8 cellular contexts compared by ENCODE assay signal in the genomic region with DNA sequence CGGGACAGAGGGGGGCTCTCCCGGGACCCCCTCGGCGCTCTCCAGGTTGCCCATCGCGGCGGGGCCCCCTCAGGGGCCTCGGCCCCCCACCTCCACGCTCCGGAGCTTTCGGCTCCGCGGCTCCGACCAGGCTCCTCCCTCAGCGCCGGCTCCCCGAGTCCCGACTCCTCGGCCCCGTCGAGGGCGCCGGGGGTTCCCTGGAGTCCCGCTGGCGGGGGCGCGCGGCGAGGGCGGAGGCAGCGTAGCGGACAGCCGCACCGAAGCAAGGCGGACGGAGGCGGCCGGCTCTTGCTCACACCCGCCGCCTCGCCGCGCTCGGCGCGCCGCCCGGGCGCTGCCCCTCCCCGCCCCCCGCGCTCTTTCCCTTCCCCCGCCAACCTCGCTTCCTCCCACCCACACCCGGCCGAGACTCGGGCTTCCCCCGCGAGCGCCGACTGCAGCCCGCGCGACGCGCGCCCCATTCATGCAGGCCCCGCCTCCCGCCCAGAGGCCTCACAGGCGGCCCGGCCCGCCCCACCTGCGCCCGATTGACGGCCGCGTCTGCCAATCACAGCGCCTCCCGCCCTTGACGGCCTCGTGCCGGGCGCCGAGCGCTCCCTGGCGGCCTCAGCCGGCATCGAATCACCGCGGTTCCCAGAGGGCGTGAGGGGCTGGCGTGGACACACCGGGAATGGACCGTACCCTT. TPM values are rescaled to one million over a fixed set of nuclear protein-coding genes. Genes with fewer than 3 reads are reported as not detected.
DNase-seq lines count a peak whose midpoint lies in the region; ATAC-seq and TF ChIP-seq lines count a peak whose summit lies in the region.

A gene with protein sequence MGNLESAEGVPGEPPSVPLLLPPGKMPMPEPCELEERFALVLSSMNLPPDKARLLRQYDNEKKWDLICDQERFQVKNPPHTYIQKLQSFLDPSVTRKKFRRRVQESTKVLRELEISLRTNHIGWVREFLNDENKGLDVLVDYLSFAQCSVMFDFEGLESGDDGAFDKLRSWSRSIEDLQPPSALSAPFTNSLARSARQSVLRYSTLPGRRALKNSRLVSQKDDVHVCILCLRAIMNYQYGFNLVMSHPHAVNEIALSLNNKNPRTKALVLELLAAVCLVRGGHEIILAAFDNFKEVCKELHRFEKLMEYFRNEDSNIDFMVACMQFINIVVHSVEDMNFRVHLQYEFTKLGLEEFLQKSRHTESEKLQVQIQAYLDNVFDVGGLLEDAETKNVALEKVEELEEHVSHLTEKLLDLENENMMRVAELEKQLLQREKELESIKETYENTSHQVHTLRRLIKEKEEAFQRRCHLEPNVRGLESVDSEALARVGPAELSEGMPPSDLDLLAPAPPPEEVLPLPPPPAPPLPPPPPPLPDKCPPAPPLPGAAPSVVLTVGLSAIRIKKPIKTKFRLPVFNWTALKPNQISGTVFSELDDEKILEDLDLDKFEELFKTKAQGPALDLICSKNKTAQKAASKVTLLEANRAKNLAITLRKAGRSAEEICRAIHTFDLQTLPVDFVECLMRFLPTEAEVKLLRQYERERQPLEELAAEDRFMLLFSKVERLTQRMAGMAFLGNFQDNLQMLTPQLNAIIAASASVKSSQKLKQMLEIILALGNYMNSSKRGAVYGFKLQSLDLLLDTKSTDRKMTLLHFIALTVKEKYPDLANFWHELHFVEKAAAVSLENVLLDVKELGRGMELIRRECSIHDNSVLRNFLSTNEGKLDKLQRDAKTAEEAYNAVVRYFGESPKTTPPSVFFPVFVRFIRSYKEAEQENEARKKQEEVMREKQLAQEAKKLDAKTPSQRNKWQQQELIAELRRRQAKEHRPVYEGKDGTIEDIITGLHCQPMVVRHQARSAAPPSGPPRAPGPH (minus strand): TSS at position 279 of the 685 bp plus-strand sequence. CDS start 225 bp downstream, at position 54.

- no peaks in the 10 kb centered on the region for H3K36me3 Mint-ChIP-seq in CD4-positive, CD25-positive, alpha-beta regulatory T cell

- peak; percentile 95 to 97 for ATAC-seq in CD4-positive, CD25-positive, alpha-beta regulatory T cell (ENCODE audit: low read depth in 2 of 2)
- ATAC-seq in GM19397 (IDR thresholded peaks at IDR 0.05; ENCODE audit: unreplicated experiment), result peak; percentile 88
- peak; percentile 56 for ATAC-seq in HG03565 (IDR thresholded peaks at IDR 0.05; ENCODE audit: unreplicated experiment)

- TF ChIP-seq CTCF in lower leg skin (IDR thresholded peaks at IDR 0.05), result peak in 2 of 3 donors; percentile 61 to 95

- H3K27me3 Mint-ChIP-seq in CD4-positive, CD25-positive, alpha-beta regulatory T cell, result peaks cover 15% of the 10 kb centered on the region

- no peak for TF ChIP-seq POLR2A in lower leg skin (IDR thresholded peaks at IDR 0.05)

- H3K9me3 Mint-ChIP-seq in CD4-positive, CD25-positive, alpha-beta regulatory T cell, result no peaks in the 10 kb centered on the region

- peaks cover 18% of the 10 kb centered on the region for H3K27me3 ChIP-seq in CD4-positive, CD25-positive, alpha-beta regulatory T cell (ENCODE audit: control insufficient read depth, insufficient read depth, low read length)

- H3K27ac ChIP-seq in CD4-positive, CD25-positive, alpha-beta regulatory T cell (ENCODE audit: insufficient read depth, low read length, poor library complexity, severe bottlenecking), result peak within 1 kb of the TSS; percentile 74

- no peaks in the 10 kb centered on the region for H3K36me3 ChIP-seq in CD4-positive, CD25-positive, alpha-beta regulatory T cell (ENCODE audit: control insufficient read depth, insufficient read depth, low read length)

- H3K4me1 Mint-ChIP-seq in CD4-positive, CD25-positive, alpha-beta regulatory T cell, result peaks cover 7 to 46% (median 38%) of the 10 kb centered on the region in 4 donors

- peaks cover 41% of the 10 kb centered on the region for H3K4me1 ChIP-seq in CD4-positive, CD25-positive, alpha-beta regulatory T cell (ENCODE audit: control insufficient read depth, insufficient read depth, low read length, poor library complexity, severe bottlenecking)

- H3K4me3 ChIP-seq in CD4-positive, CD25-positive, alpha-beta regulatory T cell (ENCODE audit: low read depth, low read length), result peak within 1 kb of the TSS; percentile 76
- peak within 1 kb of the TSS; percentile 43 for H3K4me3 ChIP-seq in lower leg skin (ENCODE audit: low read depth, poor library complexity, severe bottlenecking)

- H3K27ac Mint-ChIP-seq in CD4-positive, CD25-positive, alpha-beta regulatory T cell, result peak within 1 kb of the TSS; percentile 89 to 97 (median 92)

- WGBS in lower leg skin, 2 donors, result 1 to 2% methylated on average over 37 to 43 of the region's 94 CpGs

- intact Hi-C loops in lower leg skin (cut with DNase I; ENCODE audit: low total_unique reads), result loop anchor here (5.0 kb wide), 1 partner anchor 65 kb away; no protein-coding TSS in a partner anchor

- H3K4me3 Mint-ChIP-seq in CD4-positive, CD25-positive, alpha-beta regulatory T cell, result peak within 1 kb of the TSS; percentile 82 to 96 (median 92)

- H3K9me3 ChIP-seq in CD4-positive, CD25-positive, alpha-beta regulatory T cell (ENCODE audit: control insufficient read depth in 2 of 2, low read length in 2 of 2), result no peaks in the 10 kb centered on the region

- peak; percentile 98 for DNase-seq in CD4-positive, CD25-positive, alpha-beta regulatory T cell
- DNase-seq in NCI-H748 treated with DMSO at 0.1 percent for 48 hours (lab: John Stamatoyannopoulos, UW) (peak; percentile 81), dermis microvascular lymphatic vessel endothelial cell (ENCODE audit: low read depth in 2 of 2) (peak; percentile 86 to 97), lower leg skin (ENCODE audit: low spot score in 2 of 2) (peak; percentile 95 to 99)
- DNase-seq in activated CD4-positive, alpha-beta T cell treated with anti-CD3 and anti-CD28 coated beads, Interleukin-2, amount 50 U/mL, for 48 hours, result peak; percentile 99
- DNase-seq in stimulated activated CD4-positive, alpha-beta T cell treated with anti-CD3 and anti-CD28 coated beads, Interleukin-4, amount 100 ng/mL, for 48 hours (ENCODE audit: low read depth in 2 of 2), result peak; percentile 98 to 99

RNA-seq across cellular contexts. Expression of the gene that starts here (rescaled TPM):
- 21.4 TPM for total RNA-seq in CD4-positive, CD25-positive, alpha-beta regulatory T cell
- polyA plus RNA-seq in CD4-positive, CD25-positive, alpha-beta regulatory T cell, result 1 to 10 TPM; 3.8 to 9.0 (median 5.0) TPM
- 70.0 and 71.4 TPM in 2 replicates for total RNA-seq in dermis microvascular lymphatic vessel endothelial cell
- 10 to 100 TPM in 1 of 4 donors, 1 to 10 TPM in 3; 4.3 to 12.5 (median 6.9) TPM for total RNA-seq in lower leg skin

Comparison
In these comparisons a context has a peak if more than half of its experiments do, and no peak if none do; other contexts are left out.
1. Peak in every context shown above with its lines: DNase-seq, ATAC-seq, H3K4me3 ChIP-seq and H3K27ac ChIP-seq.